ENCODE assay signal across 18 cellular contexts in the genomic region with DNA sequence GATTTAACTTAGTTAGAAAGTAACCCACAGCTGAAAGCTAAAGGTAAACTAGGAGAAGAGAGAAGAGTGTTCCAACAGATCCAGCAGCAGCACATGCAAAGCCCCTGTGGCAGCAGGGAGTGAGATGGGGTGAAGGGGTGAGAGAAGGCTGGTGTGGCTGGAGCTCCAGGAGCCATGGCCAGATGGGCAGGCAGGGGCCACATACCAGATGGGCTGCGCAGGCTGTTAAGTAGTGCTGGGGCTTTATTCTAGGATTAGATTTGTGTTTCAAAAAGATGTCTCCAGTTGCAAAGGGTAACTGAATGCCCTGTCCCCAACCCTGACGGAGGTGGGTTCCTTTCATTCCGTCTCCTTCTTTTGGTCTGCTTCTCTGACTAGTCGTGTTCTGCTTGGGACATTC.
"Had no signal": no experiment of that assay in that cellular context is flagged by ENCODE, and none has a peak within 500 bp of the region (broad histone marks: within the 10 kb centered on the region; RNA-seq: fewer than 3 reads in every experiment).

No MANE protein-coding gene starts in this region.

- H3K9me3 Mint-ChIP-seq: mesothelial cell of epicardium, natural killer cell, neural crest cell had no signal

- DNase-seq: colonic mucosa; dermis blood vessel endothelial cell; effector CD4-positive, alpha-beta T cell; foreskin melanocyte; heart left ventricle; hippocampal formation; kidney glomerular epithelial cell; left lung; natural killer cell; ovary; small intestine; stimulated activated CD4-positive, alpha-beta T cell treated with anti-CD3 and anti-CD28 coated beads, Interleukin-12 subunit alpha, Interleukin-12 subunit beta, amount 100 ng/mL, for 4 hours; stimulated activated naive CD4-positive, alpha-beta T cell; stomach; substantia nigra; transverse colon had no signal

- H3K27ac Mint-ChIP-seq: mesothelial cell of epicardium, natural killer cell had no signal

- H3K36me3 Mint-ChIP-seq: mesothelial cell of epicardium, natural killer cell had no signal

- H3K4me1 Mint-ChIP-seq: mesothelial cell of epicardium, natural killer cell, neural crest cell had no signal

- ATAC-seq: heart left ventricle, left lung had no signal

- H3K4me3 Mint-ChIP-seq: mesothelial cell of epicardium, natural killer cell, neural crest cell had no signal
